ENCODE assay signal across 8 cellular contexts in the genomic region with DNA sequence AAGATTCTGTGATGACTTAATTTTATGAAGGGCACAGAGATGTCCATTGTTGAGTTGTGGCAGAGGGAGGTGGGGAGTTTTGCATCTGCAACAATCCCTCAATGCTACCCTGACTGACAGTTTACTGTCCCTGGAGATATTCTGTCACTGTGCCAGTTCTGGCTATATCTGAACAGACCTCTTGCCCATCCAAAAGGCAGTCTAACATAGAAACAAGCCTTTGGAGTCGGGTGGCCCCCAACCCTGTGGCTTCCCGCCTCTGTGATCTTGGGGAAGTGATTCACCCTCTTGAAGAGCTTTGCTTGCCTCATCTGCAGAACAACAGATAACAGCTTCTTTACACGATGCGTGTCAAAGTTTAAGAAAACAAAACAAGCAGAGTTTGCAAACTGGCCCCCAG. TPM values are rescaled to one million over a fixed set of nuclear protein-coding genes. Genes with fewer than 3 reads are reported as not detected.
DNase-seq lines count a peak whose midpoint lies in the region; ATAC-seq, FAIRE-seq and TF ChIP-seq lines count a peak whose summit lies in the region.

No MANE protein-coding gene starts in this region.

- H3K27ac ChIP-seq in CD4-positive, alpha-beta memory T cell (ENCODE audit: low read depth, low read length): no peak overlapping the region
- peak overlapping the region; percentile 81 for H3K27ac ChIP-seq in OCI-LY1 (ENCODE audit: low read depth, low read length, poor library complexity, severe bottlenecking)
- H3K27ac ChIP-seq in mesenchymal stem cell (ENCODE audit: low read length, poor library complexity, severe bottlenecking): no peak overlapping the region

- no peak overlapping the region for H2AK5ac ChIP-seq in mesenchymal stem cell (ENCODE audit: low read length, severe bottlenecking)

- H3K27me3 Mint-ChIP-seq in CD4-positive, alpha-beta memory T cell: no peaks in the 10 kb centered on the region
- H3K27me3 Mint-ChIP-seq in activated T-helper 2 cell treated with anti-CD3 and anti-CD28 coated beads, Interferon-gamma antibody, Interleukin-2, Interleukin-4, amounts not matched to agents 10 μg/mL and 5 μg/mL and 100 μg/mL, durations not matched to agents 14 hours and 24 hours and 36 hours (ENCODE audit: low read depth): no peaks in the 10 kb centered on the region

- no peak for TF ChIP-seq CTCF in OCI-LY1 (IDR thresholded peaks at IDR 0.05; ENCODE audit: low read length)

- peak in 4 of 5 donors; percentile 14 to 80 (median 26) for DNase-seq in CD4-positive, alpha-beta memory T cell
- peak; percentile 39 for DNase-seq in activated T-helper 2 cell treated with anti-CD3 and anti-CD28 coated beads, Interferon-gamma antibody, Interleukin-2, Interleukin-4, amounts not matched to agents 10 μg/mL and 5 μg/mL and 100 μg/mL, durations not matched to agents 14 hours and 24 hours and 36 hours (ENCODE audit: low spot score)
- DNase-seq in mesenchymal stem cell (peak; percentile 91), H54 (ENCODE audit: insufficient read length, low spot score) (no peak), kidney tubule cell (ENCODE audit: low spot score) (no peak)

- no peak overlapping the region for H4K8ac ChIP-seq in mesenchymal stem cell (ENCODE audit: low read length)

- no peak overlapping the region for H2BK120ac ChIP-seq in mesenchymal stem cell (ENCODE audit: low read depth, low read length)

- intact Hi-C loops in CD4-positive, alpha-beta memory T cell (cut with micrococcal nuclease): no loop called here
- intact Hi-C loops in activated T-helper 2 cell treated with anti-CD3 and anti-CD28 coated beads, Interferon-gamma antibody, Interleukin-2, Interleukin-4, amounts not matched to agents 10 μg/mL and 5 μg/mL and 100 μg/mL, durations not matched to agents 14 hours and 24 hours and 36 hours (cut with micrococcal nuclease): loop anchor here (1.0 to 10.0 kb wide), 4 partner anchors 19 to 305 kb away; a partner anchor contains a TSS

- no peak overlapping the region for H3K14ac ChIP-seq in mesenchymal stem cell (ENCODE audit: low read length in 2 of 2)

- no peak overlapping the region for H4K91ac ChIP-seq in mesenchymal stem cell (ENCODE audit: low read length)

- peaks cover 2% of the 10 kb centered on the region for H3K79me2 ChIP-seq in OCI-LY1 (ENCODE audit: insufficient read depth, low read length)

- peaks cover 32% of the 10 kb centered on the region for H3K4me1 ChIP-seq in CD4-positive, alpha-beta memory T cell (ENCODE audit: insufficient read depth, low read length)
- H3K4me1 ChIP-seq in OCI-LY1 (ENCODE audit: insufficient read depth, low read length, severe bottlenecking): peaks cover 64% of the 10 kb centered on the region
- peaks cover 21% of the 10 kb centered on the region for H3K4me1 ChIP-seq in mesenchymal stem cell (ENCODE audit: control insufficient read depth, insufficient read depth, low read depth, low read length)

- H3K9ac ChIP-seq in OCI-LY1 (ENCODE audit: low read length): peak overlapping the region; percentile 31
- H3K9ac ChIP-seq in mesenchymal stem cell (ENCODE audit: low read length): peak overlapping the region; percentile 6

- TF ChIP-seq POLR2A in H54 (IDR thresholded peaks at IDR 0.05; ENCODE audit: low read depth, low read length): no peak

- peak overlapping the region; percentile 70 to 90 (median 86) for H3K27ac Mint-ChIP-seq in CD4-positive, alpha-beta memory T cell
- H3K27ac Mint-ChIP-seq in activated T-helper 2 cell treated with anti-CD3 and anti-CD28 coated beads, Interferon-gamma antibody, Interleukin-2, Interleukin-4, amounts not matched to agents 10 μg/mL and 5 μg/mL and 100 μg/mL, durations not matched to agents 14 hours and 24 hours and 36 hours: peak overlapping the region; percentile 90

- H3K4me3 Mint-ChIP-seq in CD4-positive, alpha-beta memory T cell: peak overlapping the region in 7 of 8 donors; percentile 58 to 83 (median 70)
- H3K4me3 Mint-ChIP-seq in activated T-helper 2 cell treated with anti-CD3 and anti-CD28 coated beads, Interferon-gamma antibody, Interleukin-2, Interleukin-4, amounts not matched to agents 10 μg/mL and 5 μg/mL and 100 μg/mL, durations not matched to agents 14 hours and 24 hours and 36 hours (ENCODE audit: low read depth): peak overlapping the region; percentile 52

- POLR2A ChIA-PET in CD4-positive, alpha-beta memory T cell (lab: Charles Lee; ENCODE audit: partially characterized antibody): interaction anchor here (0.7 to 4.3 kb wide), 8 partner anchors 11 to 980 kb away, joined by 3 to 21 read pairs (median 8); a partner anchor contains a TSS

- ATAC-seq in GM18520 (IDR thresholded peaks at IDR 0.05; ENCODE audit: unreplicated experiment) (no peak), HG02973 (IDR thresholded peaks at IDR 0.05; ENCODE audit: unreplicated experiment) (no peak)

- H3K4ac ChIP-seq in mesenchymal stem cell (ENCODE audit: low read depth in 1 of 2, low read length in 2 of 2): no peak overlapping the region

- no peaks in the 10 kb centered on the region for H4K20me1 ChIP-seq in OCI-LY1 (ENCODE audit: insufficient read depth, low read length)

- H3K4me2 ChIP-seq in OCI-LY1 (ENCODE audit: low read length) (peak overlapping the region; percentile 35; the same call in 1 of the 2 replicates), mesenchymal stem cell (ENCODE audit: low read length, poor library complexity, severe bottlenecking) (no peak overlapping the region)

- H2BK5ac ChIP-seq in mesenchymal stem cell (ENCODE audit: low read depth, low read length, poor library complexity, severe bottlenecking): no peak overlapping the region

- H3K36me3 ChIP-seq in CD4-positive, alpha-beta memory T cell (ENCODE audit: insufficient read depth, low read length): no peaks in the 10 kb centered on the region
- H3K36me3 ChIP-seq in OCI-LY1 (ENCODE audit: insufficient read depth, low read length) (no peaks in the 10 kb centered on the region), mesenchymal stem cell (ENCODE audit: control insufficient read depth in 1 of 2, insufficient read depth in 2 of 2, low read depth in 1 of 2, low read length in 2 of 2) (no peaks in the 10 kb centered on the region)

- H3K18ac ChIP-seq in mesenchymal stem cell (ENCODE audit: low read depth in 1 of 2, low read length in 2 of 2): no peak overlapping the region

- H3K36me3 Mint-ChIP-seq in CD4-positive, alpha-beta memory T cell: no peaks in the 10 kb centered on the region
- peaks cover 1% of the 10 kb centered on the region for H3K36me3 Mint-ChIP-seq in activated T-helper 2 cell treated with anti-CD3 and anti-CD28 coated beads, Interferon-gamma antibody, Interleukin-2, Interleukin-4, amounts not matched to agents 10 μg/mL and 5 μg/mL and 100 μg/mL, durations not matched to agents 14 hours and 24 hours and 36 hours (ENCODE audit: low read depth)

- no peaks in the 10 kb centered on the region for H3F3A ChIP-seq in OCI-LY1 (ENCODE audit: insufficient read depth, low read length)

- 0 out of 2 replicates have a peak overlapping the region, but pooled peaks have one; percentile 46 for H2AFZ ChIP-seq in OCI-LY1 (ENCODE audit: low read length)
- no peak overlapping the region for H2AFZ ChIP-seq in mesenchymal stem cell (ENCODE audit: low read depth, low read length)

- H3K9me3 Mint-ChIP-seq in CD4-positive, alpha-beta memory T cell: no peaks in the 10 kb centered on the region
- H3K9me3 Mint-ChIP-seq in activated T-helper 2 cell treated with anti-CD3 and anti-CD28 coated beads, Interferon-gamma antibody, Interleukin-2, Interleukin-4, amounts not matched to agents 10 μg/mL and 5 μg/mL and 100 μg/mL, durations not matched to agents 14 hours and 24 hours and 36 hours: no peaks in the 10 kb centered on the region

- no peaks in the 10 kb centered on the region for H3K27me3 ChIP-seq in CD4-positive, alpha-beta memory T cell (ENCODE audit: insufficient read depth, low read length)
- H3K27me3 ChIP-seq in OCI-LY1 (ENCODE audit: insufficient read depth, low read length) (no peaks in the 10 kb centered on the region), mesenchymal stem cell (ENCODE audit: control insufficient read depth in 1 of 2, insufficient read depth in 1 of 2, low read length in 2 of 2) (no peaks in the 10 kb centered on the region)

- no peak overlapping the region for H3K23ac ChIP-seq in mesenchymal stem cell (ENCODE audit: low read length in 2 of 2)

- H3K9me3 ChIP-seq in CD4-positive, alpha-beta memory T cell (ENCODE audit: control insufficient read depth in 1 of 2, low read length in 2 of 2): no peaks in the 10 kb centered on the region
- no peaks in the 10 kb centered on the region for H3K9me3 ChIP-seq in OCI-LY1 (ENCODE audit: low read length)
- H3K9me3 ChIP-seq in mesenchymal stem cell (ENCODE audit: control insufficient read depth, low read length): no peaks in the 10 kb centered on the region

- no peak overlapping the region for H3K4me3 ChIP-seq in CD4-positive, alpha-beta memory T cell (ENCODE audit: low read length in 2 of 2)
- no peak overlapping the region for H3K4me3 ChIP-seq in OCI-LY1 (ENCODE audit: low read depth, low read length, poor library complexity, severe bottlenecking)
- no peak overlapping the region for H3K4me3 ChIP-seq in mesenchymal stem cell (ENCODE audit: insufficient read depth in 1 of 2, low read depth in 1 of 2, low read length in 2 of 2)

- peaks cover 20 to 47% (median 34%) of the 10 kb centered on the region in 4 donors for H3K4me1 Mint-ChIP-seq in CD4-positive, alpha-beta memory T cell
- peaks cover 44% of the 10 kb centered on the region for H3K4me1 Mint-ChIP-seq in activated T-helper 2 cell treated with anti-CD3 and anti-CD28 coated beads, Interferon-gamma antibody, Interleukin-2, Interleukin-4, amounts not matched to agents 10 μg/mL and 5 μg/mL and 100 μg/mL, durations not matched to agents 14 hours and 24 hours and 36 hours (ENCODE audit: low read depth)

- no peak for FAIRE-seq in H54 (lab: Jason Lieb, UNC)

- no peak overlapping the region for H2BK15ac ChIP-seq in mesenchymal stem cell (ENCODE audit: low read depth, poor library complexity, severe bottlenecking)

- whole genome bisulfite sequencing in mesenchymal stem cell: 0% methylated on average over 2 of the region's 4 CpGs

- H2BK12ac ChIP-seq in mesenchymal stem cell (ENCODE audit: low read length in 2 of 2): no peak overlapping the region

- no peaks in the 10 kb centered on the region for H3K79me1 ChIP-seq in mesenchymal stem cell (replicated peaks; ENCODE audit: low read length, poor library complexity, severe bottlenecking)

- CTCF ChIA-PET in CD4-positive, alpha-beta memory T cell (lab: Charles Lee; ENCODE audit: partially characterized antibody): interaction anchor here (2.8 kb wide), 1 partner anchor 22 kb away, joined by 11 read pairs; no protein-coding TSS in a partner anchor

- H3K9me2 ChIP-seq in OCI-LY1 (ENCODE audit: low read depth, low read length): no peaks in the 10 kb centered on the region

RNA-seq across cellular contexts. Expression of a gene that starts 3.8 kb away (rescaled TPM):
- 1 to 10 TPM; 2.2 to 2.6 TPM for total RNA-seq in CD4-positive, alpha-beta memory T cell
- polyA plus RNA-seq in CD4-positive, alpha-beta memory T cell: under 1 TPM; 0.46 to 0.89 TPM
- 63.8 and 64.2 TPM in 2 replicates for total RNA-seq in activated T-helper 2 cell treated with anti-CD3 and anti-CD28 coated beads, Interferon-gamma antibody, Interleukin-2, Interleukin-4, amounts not matched to agents 10 μg/mL and 5 μg/mL and 100 μg/mL, durations not matched to agents 14 hours and 24 hours and 36 hours
- polyA plus RNA-seq in mesenchymal stem cell (2013, experiment 1 of 2): 2.2 TPM
- 2.1 TPM for polyA plus RNA-seq in mesenchymal stem cell (2013, experiment 2 of 2)

RNA-seq across cellular contexts. Expression of a gene that starts 15.7 kb away (rescaled TPM):
- total RNA-seq in CD4-positive, alpha-beta memory T cell: 10 to 100 TPM; 23.3 to 23.4 TPM
- 1 to 10 TPM; 2.0 to 2.5 TPM for polyA plus RNA-seq in CD4-positive, alpha-beta memory T cell
- 27.0 and 30.1 TPM in 2 replicates for total RNA-seq in activated T-helper 2 cell treated with anti-CD3 and anti-CD28 coated beads, Interferon-gamma antibody, Interleukin-2, Interleukin-4, amounts not matched to agents 10 μg/mL and 5 μg/mL and 100 μg/mL, durations not matched to agents 14 hours and 24 hours and 36 hours
- polyA plus RNA-seq in mesenchymal stem cell (2013, experiment 1 of 2): 13.7 TPM
- 12.4 TPM for polyA plus RNA-seq in mesenchymal stem cell (2013, experiment 2 of 2)

RNA-seq across cellular contexts. Expression of a gene that starts 23.2 kb away (rescaled TPM):
- 1 to 10 TPM; 5.5 to 6.0 TPM for total RNA-seq in CD4-positive, alpha-beta memory T cell
- polyA plus RNA-seq in CD4-positive, alpha-beta memory T cell: 1 to 10 TPM; 1.7 to 5.3 TPM
- 2.6 and 3.3 TPM in 2 replicates for total RNA-seq in activated T-helper 2 cell treated with anti-CD3 and anti-CD28 coated beads, Interferon-gamma antibody, Interleukin-2, Interleukin-4, amounts not matched to agents 10 μg/mL and 5 μg/mL and 100 μg/mL, durations not matched to agents 14 hours and 24 hours and 36 hours
- polyA plus RNA-seq in mesenchymal stem cell (2013, experiment 1 of 2): not detected
- not detected for polyA plus RNA-seq in mesenchymal stem cell (2013, experiment 2 of 2)

RNA-seq across cellular contexts. Expression of a gene that starts 27.8 kb away (rescaled TPM):
- under 1 TPM; 0.61 TPM for total RNA-seq in CD4-positive, alpha-beta memory T cell
- not detected for polyA plus RNA-seq in CD4-positive, alpha-beta memory T cell
- total RNA-seq in activated T-helper 2 cell treated with anti-CD3 and anti-CD28 coated beads, Interferon-gamma antibody, Interleukin-2, Interleukin-4, amounts not matched to agents 10 μg/mL and 5 μg/mL and 100 μg/mL, durations not matched to agents 14 hours and 24 hours and 36 hours: 0.27 and 0.28 TPM in 2 replicates
- 0.11 TPM for polyA plus RNA-seq in mesenchymal stem cell (2013, experiment 1 of 2)
- polyA plus RNA-seq in mesenchymal stem cell (2013, experiment 2 of 2): 0.04 TPM

RNA-seq across cellular contexts. Expression of a gene that starts 30.1 kb away (rescaled TPM):
- total RNA-seq in CD4-positive, alpha-beta memory T cell: 10 to 100 TPM; 15.7 to 16.3 TPM
- 10 to 100 TPM in 1 of 2 donors, 1 to 10 TPM in 1; 6.3 to 16.4 TPM for polyA plus RNA-seq in CD4-positive, alpha-beta memory T cell
- 7.4 TPM in 2 replicates for total RNA-seq in activated T-helper 2 cell treated with anti-CD3 and anti-CD28 coated beads, Interferon-gamma antibody, Interleukin-2, Interleukin-4, amounts not matched to agents 10 μg/mL and 5 μg/mL and 100 μg/mL, durations not matched to agents 14 hours and 24 hours and 36 hours
- 3.2 TPM for polyA plus RNA-seq in mesenchymal stem cell (2013, experiment 1 of 2)
- 2.7 TPM for polyA plus RNA-seq in mesenchymal stem cell (2013, experiment 2 of 2)

Comparison
In these comparisons a context has a peak if more than half of its experiments do, and no peak if none do; other contexts are left out.
1. DNase-seq: peak in CD4-positive, alpha-beta memory T cell (4 of 5), activated T-helper 2 cell treated with anti-CD3 and anti-CD28 coated beads, Interferon-gamma antibody, Interleukin-2, Interleukin-4, amounts not matched to agents 10 μg/mL and 5 μg/mL and 100 μg/mL, durations not matched to agents 14 hours and 24 hours and 36 hours (single experiment) and mesenchymal stem cell (single experiment); none in H54 (single experiment) and kidney tubule cell (single experiment).
2. RNA of a gene that starts 3.8 kb away (total RNA-seq): 63.8 to 64.2 TPM in activated T-helper 2 cell treated with anti-CD3 and anti-CD28 coated beads, Interferon-gamma antibody, Interleukin-2, Interleukin-4, amounts not matched to agents 10 μg/mL and 5 μg/mL and 100 μg/mL, durations not matched to agents 14 hours and 24 hours and 36 hours; 2.2 to 2.6 TPM in CD4-positive, alpha-beta memory T cell; every median in the first group is over 10 times any median in the second.